In genomic region chr14:103141117-103141796, GRCh38 we compare ENCODE assay signal across 8 cellular contexts. TPM values are rescaled to one million over a fixed set of nuclear protein-coding genes. Genes with fewer than 3 reads are reported as not detected.
DNase-seq lines count a peak whose midpoint lies in the region; ATAC-seq, FAIRE-seq and TF ChIP-seq lines count a peak whose summit lies in the region.
"Had no signal": no experiment of that assay in that cellular context is flagged by ENCODE, and none has a peak within 500 bp of the region (broad histone marks: within the 10 kb centered on the region; RNA-seq: fewer than 3 reads in every experiment).

No MANE protein-coding gene starts in this region.

- no peak overlapping the region for H3K27ac Mint-ChIP-seq in activated CD4-positive, alpha-beta memory T cell treated with anti-CD3 and anti-CD28 coated beads, Interleukin-2, amount 10 ng/mL, durations not matched to agents 7 days and 5 days

- H3K27ac ChIP-seq in uterus = no peak overlapping the region

- H3K36me3 ChIP-seq in uterus = no peaks in the 10 kb centered on the region

- H3K27me3 Mint-ChIP-seq in activated CD4-positive, alpha-beta memory T cell treated with anti-CD3 and anti-CD28 coated beads, Interleukin-2, amount 10 ng/mL, durations not matched to agents 7 days and 5 days = peaks cover 27% of the 10 kb centered on the region

- H3K4me3 ChIP-seq in uterus = no peak overlapping the region

- CTCF ChIA-PET in activated CD4-positive, alpha-beta memory T cell treated with anti-CD3 and anti-CD28 coated beads, Interleukin-2, amount 10 ng/mL, durations not matched to agents 7 days and 5 days (lab: Charles Lee) = interaction anchor here (0.8 to 2.6 kb wide), 4 partner anchors 36 to 45 kb away, joined by 3 to 9 read pairs (median 7); no protein-coding TSS in a partner anchor

- DNase-seq in ELF-1 (ENCODE audit: low read depth, low spot score) (peak; percentile 83), NCI-H1436 treated with DMSO at 0.1 percent for 48 hours (lab: John Stamatoyannopoulos, UW) (peak; percentile 16), left colon (peak in 1 of 2 donors; percentile 60), uterus (no peak), GM12892 (ENCODE audit: insufficient read length) (no peak)
- peak; percentile 27 for DNase-seq in activated CD4-positive, alpha-beta memory T cell treated with anti-CD3 and anti-CD28 coated beads, Interleukin-2, amount 10 ng/mL, durations not matched to agents 7 days and 5 days

- peak; percentile 40 for ATAC-seq in GM21723 (IDR thresholded peaks at IDR 0.05; ENCODE audit: unreplicated experiment)
- ATAC-seq in left colon = peak; percentile 47

- intact Hi-C loops in left colon (cut with DNase I, micrococcal nuclease) = no loop called here
- intact Hi-C loops in uterus (cut with DNase I; ENCODE audit: low total_unique reads) = no loop called here

- no peak for FAIRE-seq in GM12892 (lab: Jason Lieb, UNC)

- peak; percentile 22 to 56 (median 42) for TF ChIP-seq CTCF in uterus (IDR thresholded peaks at IDR 0.05)

- no peaks in the 10 kb centered on the region for H3K9me3 Mint-ChIP-seq in activated CD4-positive, alpha-beta memory T cell treated with anti-CD3 and anti-CD28 coated beads, Interleukin-2, amount 10 ng/mL, durations not matched to agents 7 days and 5 days

- H3K4me1 Mint-ChIP-seq in activated CD4-positive, alpha-beta memory T cell treated with anti-CD3 and anti-CD28 coated beads, Interleukin-2, amount 10 ng/mL, durations not matched to agents 7 days and 5 days = peaks cover 3% of the 10 kb centered on the region

- H3K9me3 ChIP-seq in uterus = no peaks in the 10 kb centered on the region

- POLR2A ChIA-PET in activated CD4-positive, alpha-beta memory T cell treated with anti-CD3 and anti-CD28 coated beads, Interleukin-2, amount 10 ng/mL, durations not matched to agents 7 days and 5 days (lab: Charles Lee) = no interaction called here

- no peak overlapping the region for H3K4me3 Mint-ChIP-seq in activated CD4-positive, alpha-beta memory T cell treated with anti-CD3 and anti-CD28 coated beads, Interleukin-2, amount 10 ng/mL, durations not matched to agents 7 days and 5 days

- H3K27me3 ChIP-seq in uterus = no peaks in the 10 kb centered on the region

- peaks cover 0 to 15% of the 10 kb centered on the region in 2 donors for H3K4me1 ChIP-seq in uterus

- no peaks in the 10 kb centered on the region for H3K36me3 Mint-ChIP-seq in activated CD4-positive, alpha-beta memory T cell treated with anti-CD3 and anti-CD28 coated beads, Interleukin-2, amount 10 ng/mL, durations not matched to agents 7 days and 5 days (ENCODE audit: low read depth)

- TF ChIP-seq POLR2A in uterus (IDR thresholded peaks at IDR 0.05) (no peak), GM12892 (IDR thresholded peaks at IDR 0.05; ENCODE audit: low read depth, low read length) (no peak)

RNA-seq across cellular contexts. Expression of gene TNFAIP2, which starts 18.0 kb away (rescaled TPM):
- under 1 TPM; 0.20 to 0.50 TPM for total RNA-seq in activated CD4-positive, alpha-beta memory T cell treated with anti-CD3 and anti-CD28 coated beads, Interleukin-2, amount 10 ng/mL, durations not matched to agents 7 days and 5 days
- 10 to 100 TPM; 14.9 to 40.8 TPM for total RNA-seq in left colon
- 10 to 100 TPM; 29.4 to 81.4 (median 60.6) TPM for total RNA-seq in uterus
- polyA plus RNA-seq in GM12892 (2012; ENCODE audit: missing spikeins) = 71.3 TPM

RNA-seq across cellular contexts. Expression of gene EXOC3L4, which starts 46.7 kb away (rescaled TPM):
- not detected for total RNA-seq in activated CD4-positive, alpha-beta memory T cell treated with anti-CD3 and anti-CD28 coated beads, Interleukin-2, amount 10 ng/mL, durations not matched to agents 7 days and 5 days
- 10 to 100 TPM; 13.5 to 27.4 TPM for total RNA-seq in left colon
- total RNA-seq in uterus = 1 to 10 TPM in 1 of 4 donors, under 1 TPM in 2, not detected in 1; under 0.01 to 5.6 (median 0.41) TPM
- polyA plus RNA-seq in GM12892 (2012; ENCODE audit: missing spikeins) = not detected
- total RNA-seq: activated CD8-positive, alpha-beta memory T cell treated with anti-CD3 and anti-CD28 coated beads for 36 hours had no signal

RNA-seq across cellular contexts. Expression of gene LBHD2, which starts 57.2 kb away (rescaled TPM):
- total RNA-seq in activated CD4-positive, alpha-beta memory T cell treated with anti-CD3 and anti-CD28 coated beads, Interleukin-2, amount 10 ng/mL, durations not matched to agents 7 days and 5 days = not detected
- total RNA-seq in left colon (not detected), uterus (not detected)
- not detected for polyA plus RNA-seq in GM12892 (2012; ENCODE audit: missing spikeins)
- total RNA-seq: activated CD8-positive, alpha-beta memory T cell treated with anti-CD3 and anti-CD28 coated beads for 36 hours had no signal

Comparison
In these comparisons a context has a peak if more than half of its experiments do, and no peak if none do; other contexts are left out.
1. DNase-seq: peak in ELF-1 (single experiment), NCI-H1436 treated with DMSO at 0.1 percent for 48 hours (single experiment) and activated CD4-positive, alpha-beta memory T cell treated with anti-CD3 and anti-CD28 coated beads, Interleukin-2, amount 10 ng/mL, durations not matched to agents 7 days and 5 days (single experiment); none in uterus (0 of 2) and GM12892 (single experiment).
2. RNA of gene TNFAIP2, which starts 18.0 kb away (total RNA-seq): 29.4 to 81.4 TPM in uterus and 14.9 to 40.8 TPM in left colon; 0.20 to 0.50 TPM in activated CD4-positive, alpha-beta memory T cell treated with anti-CD3 and anti-CD28 coated beads, Interleukin-2, amount 10 ng/mL, durations not matched to agents 7 days and 5 days; every median in the first group is over 10 times any median in the second.